16 cellular contexts compared by ENCODE assay signal in genomic region chr19:27971071-27971470, GRCh38.
DNase-seq lines count a peak whose midpoint lies in the region; ATAC-seq and TF ChIP-seq lines count a peak whose summit lies in the region.
"Had no signal": no experiment of that assay in that cellular context is flagged by ENCODE, and none has a peak within 500 bp of the region (broad histone marks: within the 10 kb centered on the region; RNA-seq: fewer than 3 reads in every experiment).

No MANE protein-coding gene starts in this region.

- peaks cover 48% of the 10 kb centered on the region for H3K4me1 Mint-ChIP-seq in chondrocyte (ENCODE audit: low read depth)
- no peaks in the 10 kb centered on the region for H3K4me1 Mint-ChIP-seq in activated T-helper 2 cell treated with anti-CD3 and anti-CD28 coated beads, Interferon-gamma antibody, Interleukin-2, Interleukin-4, amounts not matched to agents 10 μg/mL and 5 μg/mL and 100 μg/mL, durations not matched to agents 14 hours and 24 hours and 36 hours (ENCODE audit: low read depth)
- H3K4me1 Mint-ChIP-seq: activated CD4-positive, alpha-beta T cell treated with anti-CD3 and anti-CD28 coated beads, Interleukin-2, amount 10 ng/mL, durations not matched to agents 24 days and 14 days; stimulated activated effector memory CD8-positive, alpha-beta T cell treated with anti-CD3 and anti-CD28 coated beads, Interleukin-12 subunit alpha, Interleukin-12 subunit beta, amount 100 ng/mL, for 72 hours had no signal

- no peak overlapping the region for H3K4me3 Mint-ChIP-seq in chondrocyte (ENCODE audit: unreplicated experiment)
- H3K4me3 Mint-ChIP-seq in activated T-helper 2 cell treated with anti-CD3 and anti-CD28 coated beads, Interferon-gamma antibody, Interleukin-2, Interleukin-4, amounts not matched to agents 10 μg/mL and 5 μg/mL and 100 μg/mL, durations not matched to agents 14 hours and 24 hours and 36 hours (ENCODE audit: low read depth) = no peak overlapping the region
- H3K4me3 Mint-ChIP-seq: activated CD4-positive, alpha-beta T cell treated with anti-CD3 and anti-CD28 coated beads, Interleukin-2, amount 10 ng/mL, durations not matched to agents 24 days and 14 days; stimulated activated effector memory CD8-positive, alpha-beta T cell treated with anti-CD3 and anti-CD28 coated beads, Interleukin-12 subunit alpha, Interleukin-12 subunit beta, amount 100 ng/mL, for 72 hours had no signal

- H3K36me3 Mint-ChIP-seq in chondrocyte (ENCODE audit: low read depth) = no peaks in the 10 kb centered on the region
- no peaks in the 10 kb centered on the region for H3K36me3 Mint-ChIP-seq in activated T-helper 2 cell treated with anti-CD3 and anti-CD28 coated beads, Interferon-gamma antibody, Interleukin-2, Interleukin-4, amounts not matched to agents 10 μg/mL and 5 μg/mL and 100 μg/mL, durations not matched to agents 14 hours and 24 hours and 36 hours (ENCODE audit: low read depth)
- H3K36me3 Mint-ChIP-seq: stimulated activated effector memory CD8-positive, alpha-beta T cell treated with anti-CD3 and anti-CD28 coated beads, Interleukin-12 subunit alpha, Interleukin-12 subunit beta, amount 100 ng/mL, for 72 hours had no signal

- no peak overlapping the region for H3K9ac ChIP-seq in HUES48 (ENCODE audit: low read depth, low read length)

- H3K36me3 ChIP-seq in HUES48 (ENCODE audit: control insufficient read depth, insufficient read depth, low read length) = no peaks in the 10 kb centered on the region
- H3K36me3 ChIP-seq: esophagus muscularis mucosa had no signal

- ATAC-seq in omental fat pad (ENCODE audit: low FRiP score) = no peak
- ATAC-seq: mucosa of descending colon; psoas muscle; stimulated activated effector memory CD8-positive, alpha-beta T cell treated with anti-CD3 and anti-CD28 coated beads, Interleukin-12 subunit alpha, Interleukin-12 subunit beta, amount 100 ng/mL, for 72 hours had no signal

- no peaks in the 10 kb centered on the region for H3K27me3 Mint-ChIP-seq in chondrocyte (ENCODE audit: low read depth)
- no peaks in the 10 kb centered on the region for H3K27me3 Mint-ChIP-seq in activated T-helper 2 cell treated with anti-CD3 and anti-CD28 coated beads, Interferon-gamma antibody, Interleukin-2, Interleukin-4, amounts not matched to agents 10 μg/mL and 5 μg/mL and 100 μg/mL, durations not matched to agents 14 hours and 24 hours and 36 hours (ENCODE audit: low read depth)
- H3K27me3 Mint-ChIP-seq: activated CD4-positive, alpha-beta T cell treated with anti-CD3 and anti-CD28 coated beads, Interleukin-2, amount 10 ng/mL, durations not matched to agents 24 days and 14 days had no signal

- H3K4me3 ChIP-seq in AG10803 (ENCODE audit: low read length) (no peak overlapping the region), HUES48 (ENCODE audit: low read depth, low read length) (no peak overlapping the region)
- H3K4me3 ChIP-seq: esophagus muscularis mucosa, mucosa of descending colon, psoas muscle had no signal

- DNase-seq in AG10803 (ENCODE audit: low read depth) (peak; percentile 85), chondrocyte (ENCODE audit: low spot score) (no peak), left kidney (ENCODE audit: low read depth, low spot score) (peak; percentile 40), NCI-H526 treated with DMSO at 0.1 percent for 48 hours (lab: John Stamatoyannopoulos, UW) (no peak), omental fat pad (ENCODE audit: low spot score) (no peak)
- no peak for DNase-seq in activated naive CD4-positive, alpha-beta T cell (lab: John Stamatoyannopoulos, UW)
- no peak for DNase-seq in activated T-helper 2 cell treated with anti-CD3 and anti-CD28 coated beads, Interferon-gamma antibody, Interleukin-2, Interleukin-4, amounts not matched to agents 10 μg/mL and 5 μg/mL and 100 μg/mL, durations not matched to agents 14 hours and 24 hours and 36 hours (ENCODE audit: low spot score)
- DNase-seq: activated CD4-positive, alpha-beta T cell treated with anti-CD3 and anti-CD28 coated beads, Interleukin-2, amount 10 ng/mL, durations not matched to agents 24 days and 14 days; DMS79 treated with DMSO at 0.1 percent for 48 hours; mucosa of descending colon; NCI-H2107; psoas muscle had no signal

- intact Hi-C loops in activated T-helper 2 cell treated with anti-CD3 and anti-CD28 coated beads, Interferon-gamma antibody, Interleukin-2, Interleukin-4, amounts not matched to agents 10 μg/mL and 5 μg/mL and 100 μg/mL, durations not matched to agents 14 hours and 24 hours and 36 hours (cut with micrococcal nuclease) = no loop called here

- no peak for TF ChIP-seq CTCF in AG10803 (conservative IDR thresholded peaks at IDR 0.05; ENCODE audit: low read length)
- TF ChIP-seq CTCF in chondrocyte (IDR thresholded peaks at IDR 0.05) = peak; percentile 45
- TF ChIP-seq CTCF in omental fat pad (IDR thresholded peaks at IDR 0.05) = no peak

- H3K4me1 ChIP-seq in HUES48 (ENCODE audit: control insufficient read depth, insufficient read depth, low read length) = peaks cover 22% of the 10 kb centered on the region
- H3K4me1 ChIP-seq: esophagus muscularis mucosa, psoas muscle had no signal

- peak overlapping the region; percentile 71 for H3K27ac ChIP-seq in HUES48 (ENCODE audit: low read depth, low read length)
- H3K27ac ChIP-seq: esophagus muscularis mucosa, HL-60, psoas muscle had no signal

- H3K9me3 Mint-ChIP-seq in chondrocyte (ENCODE audit: low read depth) = no peaks in the 10 kb centered on the region
- no peaks in the 10 kb centered on the region for H3K9me3 Mint-ChIP-seq in activated T-helper 2 cell treated with anti-CD3 and anti-CD28 coated beads, Interferon-gamma antibody, Interleukin-2, Interleukin-4, amounts not matched to agents 10 μg/mL and 5 μg/mL and 100 μg/mL, durations not matched to agents 14 hours and 24 hours and 36 hours
- H3K9me3 Mint-ChIP-seq: activated CD4-positive, alpha-beta T cell treated with anti-CD3 and anti-CD28 coated beads, Interleukin-2, amount 10 ng/mL, durations not matched to agents 24 days and 14 days; stimulated activated effector memory CD8-positive, alpha-beta T cell treated with anti-CD3 and anti-CD28 coated beads, Interleukin-12 subunit alpha, Interleukin-12 subunit beta, amount 100 ng/mL, for 72 hours had no signal

- no peaks in the 10 kb centered on the region for H3K27me3 ChIP-seq in HUES48 (ENCODE audit: control insufficient read depth, insufficient read depth, low read length)
- H3K27me3 ChIP-seq: esophagus muscularis mucosa had no signal

- H3K9me3 ChIP-seq in HUES48 (ENCODE audit: control insufficient read depth, insufficient read depth, low read length) = no peaks in the 10 kb centered on the region
- H3K9me3 ChIP-seq: esophagus muscularis mucosa, mucosa of descending colon, psoas muscle had no signal

- peak overlapping the region; percentile 99 for H3K27ac Mint-ChIP-seq in chondrocyte (ENCODE audit: unreplicated experiment)
- no peak overlapping the region for H3K27ac Mint-ChIP-seq in activated T-helper 2 cell treated with anti-CD3 and anti-CD28 coated beads, Interferon-gamma antibody, Interleukin-2, Interleukin-4, amounts not matched to agents 10 μg/mL and 5 μg/mL and 100 μg/mL, durations not matched to agents 14 hours and 24 hours and 36 hours
- H3K27ac Mint-ChIP-seq: activated CD4-positive, alpha-beta T cell treated with anti-CD3 and anti-CD28 coated beads, Interleukin-2, amount 10 ng/mL, durations not matched to agents 24 days and 14 days; stimulated activated effector memory CD8-positive, alpha-beta T cell treated with anti-CD3 and anti-CD28 coated beads, Interleukin-12 subunit alpha, Interleukin-12 subunit beta, amount 100 ng/mL, for 72 hours had no signal

Comparison
In these comparisons a context has a peak if more than half of its experiments do, and no peak if none do; other contexts are left out.
1. DNase-seq: peak in AG10803 (single experiment) and left kidney (single experiment); none in chondrocyte (single experiment), activated naive CD4-positive, alpha-beta T cell (0 of 4), NCI-H526 treated with DMSO at 0.1 percent for 48 hours (single experiment), omental fat pad (single experiment) and activated T-helper 2 cell treated with anti-CD3 and anti-CD28 coated beads, Interferon-gamma antibody, Interleukin-2, Interleukin-4, amounts not matched to agents 10 μg/mL and 5 μg/mL and 100 μg/mL, durations not matched to agents 14 hours and 24 hours and 36 hours (single experiment).